19 cellular contexts compared by ENCODE assay signal in genomic region chr6:109718991-109719390, GRCh38.
"Had no signal": no experiment of that assay in that cellular context is flagged by ENCODE, and none has a peak within 500 bp of the region (broad histone marks: within the 10 kb centered on the region; RNA-seq: fewer than 3 reads in every experiment).

No MANE protein-coding gene starts in this region.

- DNase-seq: activated CD4-positive, alpha-beta T cell treated with anti-CD3 and anti-CD28 coated beads, Interleukin-2, amount 50 U/mL, for 4 hours; activated gamma-delta T cell; dermis blood vessel endothelial cell; effector memory CD8-positive, alpha-beta T cell; foreskin melanocyte; glutamatergic neuron; hippocampal formation; islet precursor cell; left lung; stimulated activated CD4-positive, alpha-beta T cell treated with anti-CD3 and anti-CD28 coated beads, Interleukin-2, amount 100 ng/mL, for 24 hours; stimulated activated naive CD8-positive, alpha-beta T cell treated with anti-CD3 and anti-CD28 coated beads, Interleukin-15, Interleukin-2, amounts not matched to agents 100 U/mL and 50 U/mL, for 24 hours; substantia nigra; T1000; tibial artery had no signal

- H3K4me1 ChIP-seq: prostate gland, right atrium auricular region had no signal

- H3K4me3 ChIP-seq: cardiac muscle cell, left lung, prostate gland, right atrium auricular region, tibial artery had no signal

- H3K27ac ChIP-seq: cardiac muscle cell, left lung, prostate gland, right atrium auricular region, tibial artery had no signal

- H3K27me3 ChIP-seq: cardiac muscle cell, left lung, right atrium auricular region, tibial artery had no signal

- H3K36me3 ChIP-seq: cardiac muscle cell, prostate gland had no signal

- FAIRE-seq: astrocyte, urothelium cell line had no signal

- H3K9me3 ChIP-seq: left lung, prostate gland, right atrium auricular region, tibial artery had no signal
